Comparison of ENCODE assay signal across 21 cellular contexts in the genomic region with DNA sequence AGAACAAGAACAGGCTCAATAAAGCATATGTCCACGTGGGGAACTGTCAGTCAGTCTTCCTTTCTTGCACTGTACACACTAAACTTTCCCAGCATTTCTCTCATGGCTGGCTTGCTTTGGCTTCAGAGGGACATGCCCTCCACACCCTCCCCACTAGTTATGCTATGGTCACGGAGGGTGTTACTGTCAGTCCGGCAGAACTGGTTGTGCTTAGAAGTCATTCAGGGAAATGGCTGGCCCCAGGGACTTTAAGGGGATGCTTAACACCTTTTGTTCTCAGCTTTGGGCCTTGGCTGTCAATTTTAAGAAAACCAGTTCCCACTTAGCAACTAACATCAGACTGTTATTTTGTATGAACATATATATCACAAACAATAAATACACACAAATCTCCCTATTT. TPM values are rescaled to one million over a fixed set of nuclear protein-coding genes. Genes with fewer than 3 reads are reported as not detected.
DNase-seq lines count a peak whose midpoint lies in the region; ATAC-seq and TF ChIP-seq lines count a peak whose summit lies in the region.
"Had no signal": no experiment of that assay in that cellular context is flagged by ENCODE, and none has a peak within 500 bp of the region (broad histone marks: within the 10 kb centered on the region; RNA-seq: fewer than 3 reads in every experiment).

No MANE protein-coding gene starts in this region.

- no TSS peak for BruUV-seq in PC-9 (replicated peaks; lab: Mats Ljungman, UMichigan)

- CTCF ChIA-PET in PC-9 (lab: Charles Lee): no interaction called here

- no peak overlapping the region for H3K4me2 ChIP-seq in PC-9
- H3K4me2 ChIP-seq: GM23338 had no signal

- H3K4me1 ChIP-seq in PC-9 (replicated peaks; ENCODE audit: insufficient read depth) (peaks cover 7% of the 10 kb centered on the region; the same call in 1 of the 2 replicates), HAP-1 (peaks cover 8% of the 10 kb centered on the region)
- H3K4me1 ChIP-seq: ascending aorta, tibial artery had no signal

- H3K36me3 ChIP-seq in PC-9 (ENCODE audit: low read depth) (peaks cover 11% of the 10 kb centered on the region), HAP-1 (replicated peaks) (peaks cover 11% of the 10 kb centered on the region)
- H3K36me3 ChIP-seq: ovary had no signal

- H3K9me3 Mint-ChIP-seq in activated naive CD4-positive, alpha-beta T cell treated with anti-CD3 and anti-CD28 coated beads, Interleukin-2, amount 50 U/mL, for 24 hours: no peaks in the 10 kb centered on the region
- H3K9me3 Mint-ChIP-seq in stimulated activated naive B cell treated with anti-CD40 and anti-IgM and Interleukin-4, amounts not matched to agents 10 μg/mL and 1 μg/mL and 100 μg/mL, for 72 hours: no peaks in the 10 kb centered on the region
- H3K9me3 Mint-ChIP-seq: GM23338 had no signal

- peaks cover 97% of the 10 kb centered on the region for H3K4me1 Mint-ChIP-seq in activated naive CD4-positive, alpha-beta T cell treated with anti-CD3 and anti-CD28 coated beads, Interleukin-2, amount 50 U/mL, for 24 hours
- H3K4me1 Mint-ChIP-seq in stimulated activated naive B cell treated with anti-CD40 and anti-IgM and Interleukin-4, amounts not matched to agents 10 μg/mL and 1 μg/mL and 100 μg/mL, for 72 hours: peaks cover 57 to 85% of the 10 kb centered on the region in 2 donors

- H3K27me3 Mint-ChIP-seq in activated naive CD4-positive, alpha-beta T cell treated with anti-CD3 and anti-CD28 coated beads, Interleukin-2, amount 50 U/mL, for 24 hours: no peaks in the 10 kb centered on the region
- no peaks in the 10 kb centered on the region for H3K27me3 Mint-ChIP-seq in stimulated activated naive B cell treated with anti-CD40 and anti-IgM and Interleukin-4, amounts not matched to agents 10 μg/mL and 1 μg/mL and 100 μg/mL, for 72 hours
- H3K27me3 Mint-ChIP-seq: activated CD8-positive, alpha-beta memory T cell treated with anti-CD3 and anti-CD28 coated beads, Interleukin-2, amount 10 ng/mL, durations not matched to agents 7 days and 5 days had no signal

- DNase-seq in activated naive CD4-positive, alpha-beta T cell treated with Interleukin-2 at 50 U/mL for 16 hours: no peak
- DNase-seq in PC-9 (peak; percentile 46 to 49), HAP-1 (ENCODE audit: low spot score in 2 of 2) (no peak)
- no peak for DNase-seq in stimulated activated naive B cell treated with anti-CD40 and anti-IgM and Interleukin-4, amounts not matched to agents 10 μg/mL and 1 μg/mL and 100 μg/mL, for 72 hours
- DNase-seq in effector CD4-positive, alpha-beta T cell: no peak
- DNase-seq: activated effector memory CD4-positive, alpha-beta T cell treated with anti-CD3 and anti-CD28 coated beads, Interleukin-2, amount 50 U/mL, for 16 hours; heart right ventricle; NCI-H526 treated with DMSO at 0.1 percent for 48 hours; SHP77; sigmoid colon; stimulated activated naive CD4-positive, alpha-beta T cell treated with Interleukin-2 at 50 U/mL for 16 hours; tibial artery had no signal

- H3K36me3 Mint-ChIP-seq in activated naive CD4-positive, alpha-beta T cell treated with anti-CD3 and anti-CD28 coated beads, Interleukin-2, amount 50 U/mL, for 24 hours: peaks cover 9% of the 10 kb centered on the region
- H3K36me3 Mint-ChIP-seq in stimulated activated naive B cell treated with anti-CD40 and anti-IgM and Interleukin-4, amounts not matched to agents 10 μg/mL and 1 μg/mL and 100 μg/mL, for 72 hours: peaks cover 36 to 50% of the 10 kb centered on the region in 2 donors

- H3K4me3 ChIP-seq in PC-9 (no peak overlapping the region), HAP-1 (no peak overlapping the region)
- H3K4me3 ChIP-seq: ascending aorta, GM23338, heart right ventricle, ovary, sigmoid colon, tibial artery had no signal

- no peaks in the 10 kb centered on the region for H3K27me3 ChIP-seq in PC-9 (ENCODE audit: insufficient read depth, low read depth)
- no peaks in the 10 kb centered on the region for H3K27me3 ChIP-seq in HAP-1 (ENCODE audit: low read depth)
- H3K27me3 ChIP-seq: ascending aorta, heart right ventricle, ovary, sigmoid colon, tibial artery had no signal

- ATAC-seq in esophagus mucosa (peak; percentile 98), GM19351 (IDR thresholded peaks at IDR 0.05; ENCODE audit: unreplicated experiment) (no peak)
- ATAC-seq in stimulated activated naive B cell treated with anti-CD40 and anti-IgM and Interleukin-4, amounts not matched to agents 10 μg/mL and 1 μg/mL and 100 μg/mL, for 72 hours (replicated peaks): no peak

- H3K9me3 ChIP-seq in PC-9 (ENCODE audit: insufficient read depth, low read depth): no peaks in the 10 kb centered on the region
- no peaks in the 10 kb centered on the region for H3K9me3 ChIP-seq in HAP-1
- H3K9me3 ChIP-seq: ascending aorta, heart right ventricle, ovary, sigmoid colon, tibial artery had no signal

- no peaks in the 10 kb centered on the region for H3F3A ChIP-seq in PC-9 (ENCODE audit: insufficient read depth, low read depth)

- no peaks in the 10 kb centered on the region for H3K9me2 ChIP-seq in PC-9 (ENCODE audit: insufficient read depth)

- no peak overlapping the region for H3K4me3 Mint-ChIP-seq in activated naive CD4-positive, alpha-beta T cell treated with anti-CD3 and anti-CD28 coated beads, Interleukin-2, amount 50 U/mL, for 24 hours
- no peak overlapping the region for H3K4me3 Mint-ChIP-seq in stimulated activated naive B cell treated with anti-CD40 and anti-IgM and Interleukin-4, amounts not matched to agents 10 μg/mL and 1 μg/mL and 100 μg/mL, for 72 hours
- H3K4me3 Mint-ChIP-seq: activated CD8-positive, alpha-beta memory T cell treated with anti-CD3 and anti-CD28 coated beads, Interleukin-2, amount 10 ng/mL, durations not matched to agents 7 days and 5 days; GM23338 had no signal

- no peak for TF ChIP-seq CTCF in PC-9 (conservative IDR thresholded peaks at IDR 0.05)

- peak overlapping the region; percentile 78 for H3K27ac Mint-ChIP-seq in activated naive CD4-positive, alpha-beta T cell treated with anti-CD3 and anti-CD28 coated beads, Interleukin-2, amount 50 U/mL, for 24 hours
- peak overlapping the region; percentile 82 for H3K27ac Mint-ChIP-seq in stimulated activated naive B cell treated with anti-CD40 and anti-IgM and Interleukin-4, amounts not matched to agents 10 μg/mL and 1 μg/mL and 100 μg/mL, for 72 hours
- H3K27ac Mint-ChIP-seq: activated CD8-positive, alpha-beta memory T cell treated with anti-CD3 and anti-CD28 coated beads, Interleukin-2, amount 10 ng/mL, durations not matched to agents 7 days and 5 days; GM23338 had no signal

- intact Hi-C loops in PC-9 (cut with micrococcal nuclease; ENCODE audit: unreplicated experiment): loop anchor here (2.0 to 5.0 kb wide), 2 partner anchors 53 to 144 kb away; no protein-coding TSS in a partner anchor

- no peaks in the 10 kb centered on the region for H4K20me1 ChIP-seq in PC-9 (ENCODE audit: insufficient read depth)

- POLR2A ChIA-PET in PC-9 (lab: Charles Lee; ENCODE audit: unreplicated experiment): interaction anchor here (0.6 kb wide), 1 partner anchor 120 kb away, joined by 4 read pairs; no protein-coding TSS in a partner anchor

- H3K79me2 ChIP-seq in PC-9 (ENCODE audit: low read depth): peaks cover 22% of the 10 kb centered on the region

- H2AFZ ChIP-seq in PC-9: no peak overlapping the region
- H2AFZ ChIP-seq: GM23338 had no signal

- in situ Hi-C loops in HAP-1 (cut with MboI; ENCODE audit: low sequenced_read_pairs): no loop called here

- no peak overlapping the region for H3K27ac ChIP-seq in PC-9
- H3K27ac ChIP-seq: ascending aorta, ovary, sigmoid colon, tibial artery, WERI-Rb-1 had no signal

RNA-seq across cellular contexts. Expression of a gene that starts 55.1 kb away (rescaled TPM):
- total RNA-seq in PC-9 (2021) (71.3 and 108 TPM in 2 replicates), esophagus mucosa (33.1 TPM)
- total RNA-seq: HT-29 had no signal

Comparison
In these comparisons a context has a peak if more than half of its experiments do, and no peak if none do; other contexts are left out.
1. DNase-seq: peak in PC-9 (2 of 2); none in activated naive CD4-positive, alpha-beta T cell treated with Interleukin-2 at 50 U/mL for 16 hours (single experiment), stimulated activated naive B cell treated with anti-CD40 and anti-IgM and Interleukin-4, amounts not matched to agents 10 μg/mL and 1 μg/mL and 100 μg/mL, for 72 hours (single experiment), effector CD4-positive, alpha-beta T cell (single experiment) and HAP-1 (0 of 2).